ENCODE assay signal across 11 cellular contexts in genomic region chr1:53107570-53108322, GRCh38. TPM values are rescaled to one million over a fixed set of nuclear protein-coding genes. Genes with fewer than 3 reads are reported as not detected.
DNase-seq lines count a peak whose midpoint lies in the region; ATAC-seq and TF ChIP-seq lines count a peak whose summit lies in the region.
"Had no signal": no experiment of that assay in that cellular context is flagged by ENCODE, and none has a peak within 500 bp of the region (broad histone marks: within the 10 kb centered on the region; RNA-seq: fewer than 3 reads in every experiment).

No MANE protein-coding gene starts in this region.

- CTCF ChIA-PET in OCI-LY7 (lab: Charles Lee; ENCODE audit: unreplicated experiment), result no interaction called here

- POLR2A ChIA-PET in OCI-LY7 (lab: Charles Lee), result no interaction called here

- H3K4me3 ChIP-seq in OCI-LY7 (ENCODE audit: low read depth, low read length, poor library complexity, severe bottlenecking) (no peak overlapping the region), dorsolateral prefrontal cortex (no peak overlapping the region)
- H3K4me3 ChIP-seq: BLaER1 treated with 17β-estradiol and CSF1 and Interleukin-3, amounts not matched to agents 10 nM and 100 nM had no signal

- H3K4me1 ChIP-seq in OCI-LY7 (ENCODE audit: insufficient read depth, low read length, poor library complexity, severe bottlenecking), result no peaks in the 10 kb centered on the region

- H3K27ac Mint-ChIP-seq in central memory CD8-positive, alpha-beta T cell (ENCODE audit: low read depth), result peak overlapping the region; percentile 4

- peak overlapping the region; percentile 25 for H3K4me3 Mint-ChIP-seq in central memory CD8-positive, alpha-beta T cell

- H2AFZ ChIP-seq in OCI-LY7 (ENCODE audit: low read length), result no peak overlapping the region

- no peak for ATAC-seq in central memory CD8-positive, alpha-beta T cell (replicated peaks; ENCODE audit: extremely low read depth, poor library complexity, severe bottlenecking)
- no peak for ATAC-seq in GM21619 (IDR thresholded peaks at IDR 0.05; ENCODE audit: unreplicated experiment)

- no peaks in the 10 kb centered on the region for H3K27me3 ChIP-seq in dorsolateral prefrontal cortex
- H3K27me3 ChIP-seq: BLaER1 treated with 17β-estradiol and CSF1 and Interleukin-3, amounts not matched to agents 10 nM and 100 nM had no signal

- DNase-seq in SIG-M5 treated with dmso at 0.1 percent for 504 hours (lab: John Stamatoyannopoulos, UW; ENCODE audit: unreplicated experiment) (peak; percentile 26), SIG-M5 (lab: John Stamatoyannopoulos, UW) (no peak), NCI-H226 (peak; percentile 15), smooth muscle cell of the brain vasculature (ENCODE audit: low read depth, low spot score) (peak; percentile 21), OCI-LY7 (ENCODE audit: low spot score) (no peak), dorsolateral prefrontal cortex (no peak)
- DNase-seq in central memory CD8-positive, alpha-beta T cell (ENCODE audit: low spot score in 2 of 2), result no peak

- peaks cover 29% of the 10 kb centered on the region for H3K4me1 Mint-ChIP-seq in central memory CD8-positive, alpha-beta T cell

- no peak overlapping the region for H3K4me2 ChIP-seq in OCI-LY7 (ENCODE audit: low read length)
- H3K4me2 ChIP-seq: BLaER1 treated with 17β-estradiol and CSF1 and Interleukin-3, amounts not matched to agents 10 nM and 100 nM; KMS-11 had no signal

- H3K27ac ChIP-seq in OCI-LY7 (ENCODE audit: low read depth, low read length, poor library complexity, severe bottlenecking), result no peak overlapping the region
- H3K27ac ChIP-seq in dorsolateral prefrontal cortex, result no peak overlapping the region
- H3K27ac ChIP-seq: BLaER1 treated with 17β-estradiol and CSF1 and Interleukin-3, amounts not matched to agents 10 nM and 100 nM; KMS-11 had no signal

- H3K27me3 Mint-ChIP-seq in central memory CD8-positive, alpha-beta T cell, result no peaks in the 10 kb centered on the region

- intact Hi-C loops in OCI-LY7 (cut with micrococcal nuclease; ENCODE audit: unreplicated experiment), result no loop called here
- intact Hi-C loops in dorsolateral prefrontal cortex (cut with DNase I), result no loop called here

- H3K9me3 ChIP-seq in OCI-LY7 (ENCODE audit: low read length), result no peaks in the 10 kb centered on the region

- no peaks in the 10 kb centered on the region for H3K36me3 Mint-ChIP-seq in central memory CD8-positive, alpha-beta T cell (ENCODE audit: insufficient read depth)

- H3K9me2 ChIP-seq in OCI-LY7 (ENCODE audit: insufficient read depth, low read length), result no peaks in the 10 kb centered on the region

- no peaks in the 10 kb centered on the region for H3K9me3 Mint-ChIP-seq in central memory CD8-positive, alpha-beta T cell

- no peaks in the 10 kb centered on the region for H3K79me2 ChIP-seq in OCI-LY7 (ENCODE audit: insufficient read depth, low read depth, low read length)

- TF ChIP-seq CTCF in OCI-LY7 (conservative IDR thresholded peaks at IDR 0.05; ENCODE audit: low read length), result no peak
- no peak for TF ChIP-seq CTCF in dorsolateral prefrontal cortex (IDR thresholded peaks at IDR 0.05 in 54 of 56, conservative IDR thresholded peaks at IDR 0.05 in 2 of 56; ENCODE audit: low read depth in 1 of 56, partially characterized antibody in 56 of 56)

- H4K20me1 ChIP-seq in OCI-LY7 (ENCODE audit: insufficient read depth, low read length), result no peaks in the 10 kb centered on the region
- H4K20me1 ChIP-seq: BLaER1 treated with 17β-estradiol and CSF1 and Interleukin-3, amounts not matched to agents 10 nM and 100 nM had no signal

- no peaks in the 10 kb centered on the region for H3K36me3 ChIP-seq in OCI-LY7 (ENCODE audit: insufficient read depth, low read length)
- H3K36me3 ChIP-seq: BLaER1 treated with 17β-estradiol and CSF1 and Interleukin-3, amounts not matched to agents 10 nM and 100 nM had no signal

- BruUV-seq in OCI-LY7 (replicated peaks; lab: Mats Ljungman, UMichigan), result no TSS peak

RNA-seq across cellular contexts. Expression of gene SLC1A7, which starts 34.7 kb away (rescaled TPM):
- total RNA-seq in OCI-LY7 (2014; rRNA removed; shearing (Covaris generic)), result not detected in 2 replicates
- not detected in 2 replicates for total RNA-seq in OCI-LY7 (2022)
- total RNA-seq in dorsolateral prefrontal cortex, result 10 to 100 TPM in 2 of 120 experiments, 1 to 10 TPM in 51, under 1 TPM in 36, not detected in 31; 0.16 to 18.5 (median 1.2) TPM
- total RNA-seq: kidney epithelial cell had no signal

RNA-seq across cellular contexts. Expression of gene PODN, which starts 45.7 kb away (rescaled TPM):
- not detected in 2 replicates for total RNA-seq in OCI-LY7 (2014; rRNA removed; shearing (Covaris generic))
- total RNA-seq in OCI-LY7 (2022), result not detected in 2 replicates
- 10 to 100 TPM in 8 of 120 experiments, 1 to 10 TPM in 112; 2.3 to 13.8 (median 5.2) TPM for total RNA-seq in dorsolateral prefrontal cortex
- total RNA-seq: kidney epithelial cell had no signal

Comparison
In these comparisons a context has a peak if more than half of its experiments do, and no peak if none do; other contexts are left out.
1. DNase-seq: peak in SIG-M5 treated with dmso at 0.1 percent for 504 hours (single experiment), NCI-H226 (single experiment) and smooth muscle cell of the brain vasculature (single experiment); none in SIG-M5 (single experiment), central memory CD8-positive, alpha-beta T cell (0 of 2), OCI-LY7 (single experiment) and dorsolateral prefrontal cortex (0 of 10).